ENCODE assay signal across 8 cellular contexts in genomic region chr1:7961199-7962010, GRCh38. TPM values are rescaled to one million over a fixed set of nuclear protein-coding genes. Genes with fewer than 3 reads are reported as not detected.
DNase-seq lines count a peak whose midpoint lies in the region; ATAC-seq and TF ChIP-seq lines count a peak whose summit lies in the region.

Gene PARK7 (plus strand): TSS chr1:7961711. CDS start chr1:7962786, 1,075 bp downstream.

- H3K9me3 ChIP-seq in fibroblast of lung (ENCODE audit: control insufficient read depth, insufficient read depth, low read depth, low read length): no peaks in the 10 kb centered on the region

- no peaks in the 10 kb centered on the region for H3K9me3 Mint-ChIP-seq in activated T-helper 17 cell treated with anti-CD3 and anti-CD28 coated beads, Interleukin-2, amount 50 U/mL, for 72 hours
- no peaks in the 10 kb centered on the region for H3K9me3 Mint-ChIP-seq in naive thymus-derived CD8-positive, alpha-beta T cell

- POLR2A ChIA-PET in RWPE1 (lab: Yijun Ruan, JAX; ENCODE audit: low non-redundant PET): interaction anchor here (0.5 kb wide), 1 partner anchor 179 kb away, joined by 3 read pairs; no protein-coding TSS in a partner anchor
- POLR2A ChIA-PET in naive thymus-derived CD8-positive, alpha-beta T cell (lab: Charles Lee): interaction anchor here (0.6 to 1.5 kb wide), 7 partner anchors 9 to 1176 kb away, joined by 3 to 7 read pairs (median 3); partner anchors contain the start of gene CAMTA1

- H3K4me1 ChIP-seq in fibroblast of lung (ENCODE audit: control insufficient read depth, extremely low read depth, insufficient read depth, low read length): peaks cover 2% of the 10 kb centered on the region

- H3K4me3 Mint-ChIP-seq in activated T-helper 17 cell treated with anti-CD3 and anti-CD28 coated beads, Interleukin-2, amount 50 U/mL, for 72 hours: peak within 1 kb of the TSS; percentile 96
- H3K4me3 Mint-ChIP-seq in naive thymus-derived CD8-positive, alpha-beta T cell: peak within 1 kb of the TSS; percentile 86 to 100 (median 98)

- H3K27ac Mint-ChIP-seq in activated T-helper 17 cell treated with anti-CD3 and anti-CD28 coated beads, Interleukin-2, amount 50 U/mL, for 72 hours: peak within 1 kb of the TSS; percentile 95
- peak within 1 kb of the TSS; percentile 95 to 100 (median 98) for H3K27ac Mint-ChIP-seq in naive thymus-derived CD8-positive, alpha-beta T cell

- H3K79me2 ChIP-seq in fibroblast of lung (ENCODE audit: control insufficient read depth, insufficient read depth, low read length): peaks cover 34% of the 10 kb centered on the region

- H3K9ac ChIP-seq in fibroblast of lung (ENCODE audit: insufficient read depth, low read length): peak within 1 kb of the TSS; percentile 92

- DNase-seq in ELR (ENCODE audit: low read depth) (peak; percentile 98), H4 (ENCODE audit: low spot score) (peak; percentile 96), LNCaP clone FGC (ENCODE audit: low read depth) (peak; percentile 97), RWPE1 (ENCODE audit: low spot score) (peak; percentile 99), fibroblast of lung (ENCODE audit: low read depth in 2 of 2) (peak; percentile 99)
- DNase-seq in naive thymus-derived CD8-positive, alpha-beta T cell: peak; percentile 98 to 100 (median 100)
- peak; percentile 97 to 99 (median 99) for DNase-seq in stimulated activated naive CD4-positive, alpha-beta T cell (lab: John Stamatoyannopoulos, UW)

- peaks cover 23% of the 10 kb centered on the region for H3K4me1 Mint-ChIP-seq in activated T-helper 17 cell treated with anti-CD3 and anti-CD28 coated beads, Interleukin-2, amount 50 U/mL, for 72 hours
- peaks cover 10 to 68% (median 52%) of the 10 kb centered on the region in 4 donors for H3K4me1 Mint-ChIP-seq in naive thymus-derived CD8-positive, alpha-beta T cell

- peaks cover 56% of the 10 kb centered on the region for H3K36me3 Mint-ChIP-seq in activated T-helper 17 cell treated with anti-CD3 and anti-CD28 coated beads, Interleukin-2, amount 50 U/mL, for 72 hours (ENCODE audit: low read depth)
- H3K36me3 Mint-ChIP-seq in naive thymus-derived CD8-positive, alpha-beta T cell: peaks cover 0 to 35% (median 6%) of the 10 kb centered on the region in 3 donors

- no peaks in the 10 kb centered on the region for H3K27me3 ChIP-seq in fibroblast of lung (ENCODE audit: control insufficient read depth, insufficient read depth, low read length)

- no peaks in the 10 kb centered on the region for H3K27me3 Mint-ChIP-seq in activated T-helper 17 cell treated with anti-CD3 and anti-CD28 coated beads, Interleukin-2, amount 50 U/mL, for 72 hours
- peaks cover 0 to 2% (median 0%) of the 10 kb centered on the region in 5 donors for H3K27me3 Mint-ChIP-seq in naive thymus-derived CD8-positive, alpha-beta T cell

- peak within 1 kb of the TSS; percentile 58 for H2AFZ ChIP-seq in fibroblast of lung (ENCODE audit: low read length)

- H4K20me1 ChIP-seq in fibroblast of lung (ENCODE audit: control insufficient read depth, extremely low read depth, insufficient read depth, low read length): no peaks in the 10 kb centered on the region

- peak within 1 kb of the TSS; percentile 95 for H3K4me2 ChIP-seq in fibroblast of lung (ENCODE audit: extremely low read depth, insufficient read depth, low read length)

- TF ChIP-seq CTCF in LNCaP clone FGC (IDR thresholded peaks at IDR 0.05; ENCODE audit: control insufficient read depth, extremely low read depth, insufficient read depth): peak; percentile 37; the same call in 1 of the 2 replicates
- peak; percentile 54 for TF ChIP-seq CTCF in RWPE1 (conservative IDR thresholded peaks at IDR 0.05; ENCODE audit: low read depth)
- TF ChIP-seq CTCF in fibroblast of lung (conservative IDR thresholded peaks at IDR 0.05 in 1 of 2, IDR thresholded peaks at IDR 0.05 in 1 of 2; ENCODE audit: low read depth in 1 of 2, low read length in 2 of 2): peak; percentile 39 to 56

- peak; percentile 95 for ATAC-seq in activated T-helper 17 cell treated with anti-CD3 and anti-CD28 coated beads, Interleukin-2, amount 50 U/mL, for 72 hours (replicated peaks)
- ATAC-seq in naive thymus-derived CD8-positive, alpha-beta T cell: peak; percentile 95

- CTCF ChIA-PET in RWPE1 (lab: Yijun Ruan, JAX): interaction anchor here (0.8 kb wide), 1 partner anchor 14 kb away, joined by 4 read pairs; no protein-coding TSS in a partner anchor

- H3K36me3 ChIP-seq in fibroblast of lung (ENCODE audit: control insufficient read depth, insufficient read depth, low read length): peaks cover 9% of the 10 kb centered on the region

- H3K4me3 ChIP-seq in LNCaP clone FGC (ENCODE audit: low read depth, low read length): peak within 1 kb of the TSS; percentile 78
- peak within 1 kb of the TSS; percentile 71 to 96 (median 90) for H3K4me3 ChIP-seq in fibroblast of lung (replicated peaks in 1 of 4; ENCODE audit: control extremely low read depth in 1 of 4, insufficient read depth in 1 of 4, low read depth in 3 of 4, low read length in 4 of 4)

- H3K27ac ChIP-seq in RWPE1 (peak within 1 kb of the TSS; percentile 89), fibroblast of lung (ENCODE audit: insufficient read depth, low read length) (peak within 1 kb of the TSS; percentile 89)

RNA-seq across cellular contexts. Expression of gene PARK7, which starts in this region (rescaled TPM):
- 192 and 237 TPM in 2 replicates for total RNA-seq in H4 (2014; rRNA removed; shearing (Covaris generic))
- total RNA-seq in activated T-helper 17 cell treated with anti-CD3 and anti-CD28 coated beads, Interleukin-2, amount 50 U/mL, for 72 hours: 100 to 1,000 TPM; 262 to 416 TPM
- 251 and 264 TPM in 2 replicates for total RNA-seq in fibroblast of lung
- 513 and 651 TPM in 2 replicates for polyA plus RNA-seq in fibroblast of lung
- 461 and 544 TPM in 2 replicates for polyA plus RNA-seq in fibroblast of lung (2012)
- polyA minus RNA-seq in fibroblast of lung (ENCODE audit: low replicate concordance): 22.8 and 26.5 TPM in 2 replicates
- 100 to 1,000 TPM; 110 to 113 TPM for total RNA-seq in naive thymus-derived CD8-positive, alpha-beta T cell
- polyA plus RNA-seq in naive thymus-derived CD8-positive, alpha-beta T cell: 100 to 1,000 TPM; 318 to 348 (median 345) TPM

Comparison
In these comparisons a context has a peak if more than half of its experiments do, and no peak if none do; other contexts are left out.
1. Peak in every context shown above with its lines: DNase-seq, ATAC-seq, H3K4me3 ChIP-seq and H3K27ac ChIP-seq.